In the genomic region with DNA sequence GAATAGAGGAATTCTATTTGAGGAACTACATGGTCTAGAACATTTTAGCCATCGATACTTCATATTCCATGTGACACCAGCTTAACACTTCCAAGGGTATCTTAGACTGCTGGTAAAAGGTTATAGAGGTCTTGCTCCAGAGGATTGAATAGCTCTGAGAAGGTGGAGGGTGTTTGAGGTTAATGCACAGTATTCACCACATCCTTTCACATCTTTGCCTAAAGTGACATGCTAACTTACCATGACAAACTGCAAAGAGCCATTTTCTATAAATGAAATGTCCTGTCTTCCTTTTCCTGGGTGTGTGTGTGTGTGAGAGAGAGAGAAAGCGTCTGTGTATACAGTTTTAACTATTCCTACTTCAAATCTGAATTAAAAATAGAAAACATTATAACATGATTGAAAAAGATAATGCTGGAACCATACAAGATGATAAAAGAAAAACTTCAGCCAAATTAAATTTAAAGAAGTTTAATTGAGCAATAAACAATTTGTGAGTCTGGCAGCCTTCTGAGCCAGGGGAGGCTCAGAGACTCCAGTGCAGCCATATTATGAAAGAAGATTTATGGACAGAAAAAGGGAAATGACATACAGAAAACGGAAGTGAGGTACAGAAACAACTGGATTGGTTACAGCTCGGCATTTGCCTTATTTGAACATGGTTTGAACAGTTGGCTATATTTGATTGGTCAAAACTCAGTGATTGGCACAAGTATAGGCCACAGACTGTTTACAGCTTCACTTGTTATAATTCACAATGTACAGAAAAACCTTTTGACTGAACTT, we compare ENCODE assay signal across 25 cellular contexts.
"Had no signal": no experiment of that assay in that cellular context is flagged by ENCODE, and none has a peak within 500 bp of the region (broad histone marks: within the 10 kb centered on the region; RNA-seq: fewer than 3 reads in every experiment).

No MANE protein-coding gene starts in this region.

- H3K4me3 ChIP-seq: colonic mucosa, dorsolateral prefrontal cortex, esophagus squamous epithelium, gastrocnemius medialis, sigmoid colon, smooth muscle cell, upper lobe of left lung had no signal

- H3K9me3 Mint-ChIP-seq: activated naive CD4-positive, alpha-beta T cell treated with anti-CD3 and anti-CD28 coated beads for 36 hours; activated naive CD8-positive, alpha-beta T cell treated with anti-CD3 and anti-CD28 coated beads, Interleukin-2, amount 10 ng/mL, durations not matched to agents 7 days and 5 days; activated T-helper 2 cell treated with anti-CD3 and anti-CD28 coated beads, Interferon-gamma antibody, Interleukin-2, Interleukin-4, amounts not matched to agents 10 μg/mL and 5 μg/mL and 100 μg/mL, durations not matched to agents 14 hours and 24 hours and 36 hours; nephron progenitor cell had no signal

- H3K36me3 Mint-ChIP-seq: activated naive CD8-positive, alpha-beta T cell treated with anti-CD3 and anti-CD28 coated beads, Interleukin-2, amount 10 ng/mL, durations not matched to agents 7 days and 5 days; WTC11 had no signal

- H3K27ac ChIP-seq: colonic mucosa, dorsolateral prefrontal cortex, esophagus squamous epithelium, gastrocnemius medialis, sigmoid colon, upper lobe of left lung had no signal

- ATAC-seq: activated T-cell treated with anti-CD3 and anti-CD28 coated beads, Interleukin-2, amount 50 U/mL, for 4 hours; gastrocnemius medialis; left cardiac atrium; WTC11 had no signal

- H3K4me3 Mint-ChIP-seq: activated naive CD4-positive, alpha-beta T cell treated with anti-CD3 and anti-CD28 coated beads for 36 hours; activated naive CD8-positive, alpha-beta T cell treated with anti-CD3 and anti-CD28 coated beads, Interleukin-2, amount 10 ng/mL, durations not matched to agents 7 days and 5 days; activated T-cell treated with anti-CD3 and anti-CD28 coated beads, Interleukin-2, amount 50 U/mL, for 4 hours; nephron progenitor cell; WTC11 had no signal

- H3K27me3 ChIP-seq: colonic mucosa, dorsolateral prefrontal cortex, esophagus squamous epithelium, gastrocnemius medialis, sigmoid colon, upper lobe of left lung had no signal

- H3K27ac Mint-ChIP-seq: activated naive CD4-positive, alpha-beta T cell treated with anti-CD3 and anti-CD28 coated beads for 36 hours; activated naive CD8-positive, alpha-beta T cell treated with anti-CD3 and anti-CD28 coated beads, Interleukin-2, amount 10 ng/mL, durations not matched to agents 7 days and 5 days; activated T-helper 2 cell treated with anti-CD3 and anti-CD28 coated beads, Interferon-gamma antibody, Interleukin-2, Interleukin-4, amounts not matched to agents 10 μg/mL and 5 μg/mL and 100 μg/mL, durations not matched to agents 14 hours and 24 hours and 36 hours; nephron progenitor cell; WTC11 had no signal

- DNase-seq: activated CD8-positive, alpha-beta memory T cell treated with anti-CD3 and anti-CD28 coated beads for 24 hours; activated CD8-positive, alpha-beta memory T cell treated with anti-CD3 and anti-CD28 coated beads, Interleukin-2, amount 50 U/mL, for 4 hours; activated naive CD4-positive, alpha-beta T cell treated with anti-CD3 and anti-CD28 coated beads for 36 hours; activated naive CD8-positive, alpha-beta T cell treated with anti-CD3 and anti-CD28 coated beads, Interleukin-2, amount 10 ng/mL, durations not matched to agents 7 days and 5 days; activated T-cell treated with anti-CD3 and anti-CD28 coated beads, Interleukin-2, amount 50 U/mL, for 4 hours; colonic mucosa; dorsolateral prefrontal cortex; esophagus squamous epithelium; gastrocnemius medialis; hypothalamus; islet precursor cell; left cardiac atrium; midbrain; nephron progenitor cell; occipital lobe; posterior cingulate gyrus; retina; sigmoid colon; stimulated activated CD4-positive, alpha-beta T cell treated with anti-CD3 and anti-CD28 coated beads, Interleukin-4, amount 100 ng/mL, for 1 hour; stimulated activated naive CD4-positive, alpha-beta T cell treated with Interleukin-2 at 50 U/mL for 16 hours; T-helper 9 cell; upper lobe of left lung had no signal

- H3K4me1 Mint-ChIP-seq: nephron progenitor cell had no signal

- H3K4me1 ChIP-seq: colonic mucosa, esophagus squamous epithelium, gastrocnemius medialis, sigmoid colon, upper lobe of left lung had no signal

- H3K27me3 Mint-ChIP-seq: activated naive CD8-positive, alpha-beta T cell treated with anti-CD3 and anti-CD28 coated beads, Interleukin-2, amount 10 ng/mL, durations not matched to agents 7 days and 5 days had no signal

- H3K9me3 ChIP-seq: colonic mucosa, esophagus squamous epithelium, gastrocnemius medialis, sigmoid colon, upper lobe of left lung had no signal

- H3K36me3 ChIP-seq: colonic mucosa, esophagus squamous epithelium, gastrocnemius medialis, sigmoid colon, upper lobe of left lung had no signal
